8 cellular contexts compared by ENCODE assay signal in genomic region chr18:45920367-45920766, GRCh38. TPM values are rescaled to one million over a fixed set of nuclear protein-coding genes. Genes with fewer than 3 reads are reported as not detected.
DNase-seq lines count a peak whose midpoint lies in the region; ATAC-seq and TF ChIP-seq lines count a peak whose summit lies in the region.

No MANE protein-coding gene starts in this region.

- POLR2A ChIA-PET in GM10248 (lab: Yijun Ruan, JAX) = no interaction called here

- CTCF ChIA-PET in GM10248 (lab: Yijun Ruan, JAX) = interaction anchor here (1.2 to 2.5 kb wide), 2 partner anchors 12 to 154 kb away, joined by 3 to 11 read pairs; no protein-coding TSS in a partner anchor

- H3K4me3 ChIP-seq in NB4 (ENCODE audit: low read depth, low read length) = no peak overlapping the region
- no peak overlapping the region for H3K4me3 ChIP-seq in astrocyte of the cerebellum (ENCODE audit: low read depth, low read length)

- no peak for TF ChIP-seq POLR2A in NB4 (IDR thresholded peaks at IDR 0.05; ENCODE audit: extremely low read depth, insufficient read length)

- TF ChIP-seq CTCF in NB4 (IDR thresholded peaks at IDR 0.05; ENCODE audit: low read depth, low read length) = no peak
- TF ChIP-seq CTCF in astrocyte of the cerebellum (IDR thresholded peaks at IDR 0.05; ENCODE audit: low read depth, low read length, missing control alignments) = no peak
- no peak for TF ChIP-seq CTCF in GM10248 (IDR thresholded peaks at IDR 0.05; ENCODE audit: control extremely low read depth, extremely low read depth, low read depth, missing control alignments)

- intact Hi-C loops in left colon (cut with DNase I, micrococcal nuclease) = no loop called here

- in situ Hi-C loops in astrocyte of the cerebellum (cut with HindIII; ENCODE audit: low sequenced_read_pairs) = no loop called here

- ATAC-seq in left colon = peak; percentile 92
- ATAC-seq in GM19395 (IDR thresholded peaks at IDR 0.05; ENCODE audit: unreplicated experiment) = no peak
- ATAC-seq in GM19035 (IDR thresholded peaks at IDR 0.05; ENCODE audit: unreplicated experiment) = no peak

- DNase-seq in AG08396 (ENCODE audit: low spot score) = peak; percentile 23
- DNase-seq in NB4 (ENCODE audit: low read depth) = peak; percentile 5
- DNase-seq in astrocyte of the cerebellum (ENCODE audit: low read depth) = peak; percentile 54
- peak; percentile 72 to 81 for DNase-seq in left colon
- DNase-seq in islet precursor cell = no peak
- DNase-seq in GM10248 (ENCODE audit: extremely low spot score) = no peak

RNA-seq across cellular contexts. Expression of gene EPG5, which starts 46.8 kb away (rescaled TPM):
- total RNA-seq in left colon = 10 to 100 TPM; 18.0 to 21.5 TPM

Comparison
In these comparisons a context has a peak if more than half of its experiments do, and no peak if none do; other contexts are left out.
1. DNase-seq: peak in AG08396 (single experiment), NB4 (single experiment), astrocyte of the cerebellum (single experiment) and left colon (2 of 2); none in islet precursor cell (single experiment) and GM10248 (single experiment).